22 cellular contexts compared by ENCODE assay signal in the genomic region with DNA sequence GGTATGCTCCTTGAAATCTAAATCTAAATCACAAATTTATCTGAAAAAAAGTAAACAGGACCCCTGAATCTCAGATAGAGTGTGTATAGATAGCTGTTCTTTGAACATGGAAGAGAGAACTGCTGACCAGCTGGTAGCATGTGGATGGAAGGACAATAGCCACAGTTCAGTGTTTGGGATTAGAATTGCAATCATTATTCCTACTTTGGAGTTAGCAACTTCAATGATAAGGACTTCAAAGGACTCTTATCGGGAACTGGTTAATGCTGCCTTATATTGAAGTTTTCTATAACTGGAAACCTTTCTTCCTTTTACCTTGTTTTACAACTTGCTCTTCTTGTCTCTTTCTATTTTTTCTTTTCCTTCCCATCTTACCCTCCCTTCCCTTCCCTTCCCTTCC. TPM values are rescaled to one million over a fixed set of nuclear protein-coding genes. Genes with fewer than 3 reads are reported as not detected.
"Had no signal": no experiment of that assay in that cellular context is flagged by ENCODE, and none has a peak within 500 bp of the region (broad histone marks: within the 10 kb centered on the region; RNA-seq: fewer than 3 reads in every experiment).

No MANE protein-coding gene starts in this region.

- FAIRE-seq: K562 had no signal

- H3K4me2 ChIP-seq: KMS-11 had no signal

- H3K27ac ChIP-seq: KMS-11, RWPE1 had no signal

- H3K4me3 ChIP-seq: K562 had no signal

- H3K9ac ChIP-seq: KMS-11 had no signal

- DNase-seq: Kasumi-1; MM.1S; NCI-H1436; NCI-H1694 treated with DMSO at 0.1 percent for 48 hours; NCI-H2107; NCI-H2227 treated with DMSO at 0.1 percent for 48 hours; NCI-H524; NCI-H526 treated with DMSO at 0.1 percent for 48 hours; NCI-H748 treated with DMSO at 0.1 percent for 48 hours; NK-92 treated with Interleukin-12 subunit alpha and Interleukin-12 subunit beta, amount 100 ng/mL, for 24 hours; PC-3; SHP77 had no signal

- ATAC-seq: K562, Panc1, PC-3, SK-N-SH treated with all-trans-retinoic acid at 6 μM for 48 hours had no signal

RNA-seq across cellular contexts. Expression of a gene that starts 5.0 kb away (rescaled TPM):
- total RNA-seq: HT1080, NCI-H460, OCI-LY7, PC-3, SK-MEL-5 had no signal
- polyA plus RNA-seq: IgD-negative memory B cell had no signal

RNA-seq across cellular contexts. Expression of a gene that starts 50.5 kb away (rescaled TPM):
- total RNA-seq: OCI-LY7, SK-MEL-5 had no signal
- polyA plus RNA-seq: IgD-negative memory B cell had no signal
